Comparison of ENCODE assay signal across 19 cellular contexts in genomic region chr14:68749487-68750475, GRCh38. TPM values are rescaled to one million over a fixed set of nuclear protein-coding genes. Genes with fewer than 3 reads are reported as not detected.
DNase-seq lines count a peak whose midpoint lies in the region; ATAC-seq, FAIRE-seq and TF ChIP-seq lines count a peak whose summit lies in the region.
"Had no signal": no experiment of that assay in that cellular context is flagged by ENCODE, and none has a peak within 500 bp of the region (broad histone marks: within the 10 kb centered on the region; RNA-seq: fewer than 3 reads in every experiment).

No MANE protein-coding gene starts in this region.

- H3K4me3 ChIP-seq in bronchial epithelial cell (ENCODE audit: low read depth, low read length) (no peak overlapping the region), left lung (no peak overlapping the region)
- H3K4me3 ChIP-seq: body of pancreas, GM23338, pancreas, SK-N-MC had no signal

- no peaks in the 10 kb centered on the region for H3K27me3 Mint-ChIP-seq in stimulated activated naive B cell treated with anti-CD40 and anti-IgM and Interleukin-4, amounts not matched to agents 10 μg/mL and 1 μg/mL and 100 μg/mL, for 72 hours
- H3K27me3 Mint-ChIP-seq: activated CD8-positive, alpha-beta T cell treated with anti-CD3 and anti-CD28 coated beads for 36 hours; CD4-positive, CD25-positive, alpha-beta regulatory T cell had no signal

- no peaks in the 10 kb centered on the region for H3K9me3 Mint-ChIP-seq in stimulated activated naive B cell treated with anti-CD40 and anti-IgM and Interleukin-4, amounts not matched to agents 10 μg/mL and 1 μg/mL and 100 μg/mL, for 72 hours
- H3K9me3 Mint-ChIP-seq: activated CD8-positive, alpha-beta T cell treated with anti-CD3 and anti-CD28 coated beads for 36 hours; CD4-positive, CD25-positive, alpha-beta regulatory T cell; GM23338; immature natural killer cell had no signal

- no peak overlapping the region for H3K4me3 Mint-ChIP-seq in stimulated activated naive B cell treated with anti-CD40 and anti-IgM and Interleukin-4, amounts not matched to agents 10 μg/mL and 1 μg/mL and 100 μg/mL, for 72 hours
- H3K4me3 Mint-ChIP-seq: activated CD8-positive, alpha-beta T cell treated with anti-CD3 and anti-CD28 coated beads for 36 hours; CD4-positive, CD25-positive, alpha-beta regulatory T cell; GM23338; immature natural killer cell had no signal

- H3K27ac Mint-ChIP-seq in stimulated activated naive B cell treated with anti-CD40 and anti-IgM and Interleukin-4, amounts not matched to agents 10 μg/mL and 1 μg/mL and 100 μg/mL, for 72 hours = peak overlapping the region; percentile 2
- H3K27ac Mint-ChIP-seq: activated CD8-positive, alpha-beta T cell treated with anti-CD3 and anti-CD28 coated beads for 36 hours; CD4-positive, CD25-positive, alpha-beta regulatory T cell; GM23338; immature natural killer cell had no signal

- TF ChIP-seq CTCF in bronchial epithelial cell (IDR thresholded peaks at IDR 0.05; ENCODE audit: insufficient read depth, low read length, severe bottlenecking) = no peak
- no peak for TF ChIP-seq CTCF in left lung (IDR thresholded peaks at IDR 0.05)

- intact Hi-C loops in left lung (cut with DNase I) = no loop called here

- peak overlapping the region in 1 of 2 donors; percentile 60 for H3K27ac ChIP-seq in left lung
- H3K27ac ChIP-seq: body of pancreas, pancreas, SK-N-MC had no signal

- FAIRE-seq in bronchial epithelial cell (lab: Jason Lieb, UNC) = no peak
- FAIRE-seq: A204.1, HepG2, pancreas had no signal

- ATAC-seq in left lung = peak; percentile 90
- no peak for ATAC-seq in stimulated activated naive B cell treated with anti-CD40 and anti-IgM and Interleukin-4, amounts not matched to agents 10 μg/mL and 1 μg/mL and 100 μg/mL, for 72 hours (replicated peaks)
- ATAC-seq: activated CD8-positive, alpha-beta T cell treated with anti-CD3 and anti-CD28 coated beads for 36 hours; body of pancreas; GM23338 had no signal

- peaks cover 0 to 4% of the 10 kb centered on the region in 2 donors for H3K4me1 ChIP-seq in left lung
- H3K4me1 ChIP-seq: body of pancreas, pancreas had no signal

- DNase-seq in NCI-H1105 treated with DMSO at 0.1 percent for 48 hours (lab: John Stamatoyannopoulos, UW) (peak; percentile 5), NCI-H1105 (lab: John Stamatoyannopoulos, UW) (no peak), bronchial epithelial cell (ENCODE audit: low read depth) (peak; percentile 17), left lung (no peak), 8988T (no peak), AML-193 (lab: John Stamatoyannopoulos, UW) (no peak), germinal center (ENCODE audit: low spot score) (no peak)
- DNase-seq in stimulated activated naive B cell treated with anti-CD40 and anti-IgM and Interleukin-4, amounts not matched to agents 10 μg/mL and 1 μg/mL and 100 μg/mL, for 72 hours = no peak
- DNase-seq: activated CD8-positive, alpha-beta T cell treated with anti-CD3 and anti-CD28 coated beads for 36 hours; activated effector memory CD4-positive, alpha-beta T cell treated with Interleukin-2 at 50 U/mL for 16 hours; body of pancreas; CD4-positive, CD25-positive, alpha-beta regulatory T cell; immature natural killer cell; MV-4-11; pancreas had no signal

- no peaks in the 10 kb centered on the region for H3K9me3 ChIP-seq in left lung
- H3K9me3 ChIP-seq: body of pancreas, pancreas had no signal

- no peaks in the 10 kb centered on the region for H3K36me3 Mint-ChIP-seq in stimulated activated naive B cell treated with anti-CD40 and anti-IgM and Interleukin-4, amounts not matched to agents 10 μg/mL and 1 μg/mL and 100 μg/mL, for 72 hours
- H3K36me3 Mint-ChIP-seq: CD4-positive, CD25-positive, alpha-beta regulatory T cell; immature natural killer cell had no signal

- peaks cover 10 to 20% of the 10 kb centered on the region in 2 donors for H3K4me1 Mint-ChIP-seq in stimulated activated naive B cell treated with anti-CD40 and anti-IgM and Interleukin-4, amounts not matched to agents 10 μg/mL and 1 μg/mL and 100 μg/mL, for 72 hours

- H3K36me3 ChIP-seq in bronchial epithelial cell (ENCODE audit: control insufficient read depth, insufficient read depth, low read length) = no peaks in the 10 kb centered on the region
- no peaks in the 10 kb centered on the region for H3K36me3 ChIP-seq in left lung
- H3K36me3 ChIP-seq: pancreas had no signal

- H3K27me3 ChIP-seq in bronchial epithelial cell (ENCODE audit: control insufficient read depth, insufficient read depth, low read length) (no peaks in the 10 kb centered on the region), left lung (peaks cover 0 to 38% of the 10 kb centered on the region in 2 donors)
- H3K27me3 ChIP-seq: body of pancreas, pancreas had no signal

RNA-seq across cellular contexts. Expression of gene ZFP36L1, which starts 43.1 kb away (rescaled TPM):
- 12.7 and 15.5 TPM in 2 replicates for total RNA-seq in bronchial epithelial cell
- 100 to 1,000 TPM; 292 to 395 TPM for total RNA-seq in left lung

Comparison
In these comparisons a context has a peak if more than half of its experiments do, and no peak if none do; other contexts are left out.
1. DNase-seq: peak in NCI-H1105 treated with DMSO at 0.1 percent for 48 hours (single experiment) and bronchial epithelial cell (single experiment); none in NCI-H1105 (single experiment), left lung (0 of 2), stimulated activated naive B cell treated with anti-CD40 and anti-IgM and Interleukin-4, amounts not matched to agents 10 μg/mL and 1 μg/mL and 100 μg/mL, for 72 hours (single experiment), 8988T (single experiment), AML-193 (0 of 2) and germinal center (single experiment).
2. RNA of gene ZFP36L1, which starts 43.1 kb away (total RNA-seq): 292 to 395 TPM in left lung; 12.7 to 15.5 TPM in bronchial epithelial cell; every median in the first group is over 10 times any median in the second.